ENCODE assay signal across 1 cellular context in genomic region chr13:45242070-45242469, GRCh38.
TF ChIP-seq lines count a peak whose summit lies in the region.

No MANE protein-coding gene starts in this region.

TF ChIP-seq in K562, 482 proteins besides CTCF, POLR2A, EP300 and RAD21:
- TF ChIP-seq DNMT1 (IDR thresholded peaks at IDR 0.05) = no peak
- TF ChIP-seq ZNF384 (IDR thresholded peaks at IDR 0.05; ENCODE audit: low read depth, low read length) = peak; percentile 70
- TF ChIP-seq ILF3 (IDR thresholded peaks at IDR 0.05; ENCODE audit: borderline replicate concordance) = no peak
